19 cellular contexts compared by ENCODE assay signal in the genomic region with DNA sequence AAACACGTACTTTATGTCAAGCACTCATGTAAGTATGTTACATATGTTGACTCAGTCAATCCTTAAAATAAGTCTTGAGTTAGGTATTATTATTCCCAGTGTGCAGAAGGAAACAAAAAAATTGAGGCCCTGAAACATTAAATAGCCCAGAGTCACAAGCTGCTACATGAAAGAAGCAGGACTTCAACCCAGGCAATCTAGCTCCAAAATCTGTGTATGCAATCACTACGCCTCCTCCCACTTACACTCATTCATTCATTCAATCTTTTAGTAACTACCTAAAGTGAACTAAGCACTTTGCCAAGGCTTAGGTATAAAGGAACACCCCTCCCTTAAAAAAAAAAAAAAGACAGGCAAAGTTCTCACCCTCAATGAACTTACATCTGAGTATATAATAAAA.
"Had no signal": no experiment of that assay in that cellular context is flagged by ENCODE, and none has a peak within 500 bp of the region (broad histone marks: within the 10 kb centered on the region; RNA-seq: fewer than 3 reads in every experiment).

No MANE protein-coding gene starts in this region.

- H3K27ac Mint-ChIP-seq: activated naive CD4-positive, alpha-beta T cell treated with anti-CD3 and anti-CD28 coated beads for 36 hours; activated naive CD8-positive, alpha-beta T cell treated with anti-CD3 and anti-CD28 coated beads, Interleukin-2, amount 50 U/mL, for 24 hours; mesothelial cell of epicardium; stimulated activated naive B cell treated with anti-CD40 and anti-IgM and Interleukin-4, amounts not matched to agents 10 μg/mL and 1 μg/mL and 100 μg/mL, for 72 hours had no signal

- H3K27me3 ChIP-seq: ascending aorta, cardiac muscle cell, esophagus muscularis mucosa, foreskin keratinocyte, tibial artery, uterus had no signal

- H3K27me3 Mint-ChIP-seq: activated naive CD8-positive, alpha-beta T cell treated with anti-CD3 and anti-CD28 coated beads, Interleukin-2, amount 50 U/mL, for 24 hours; stimulated activated naive B cell treated with anti-CD40 and anti-IgM and Interleukin-4, amounts not matched to agents 10 μg/mL and 1 μg/mL and 100 μg/mL, for 72 hours had no signal

- H3K4me3 Mint-ChIP-seq: activated naive CD4-positive, alpha-beta T cell treated with anti-CD3 and anti-CD28 coated beads for 36 hours; activated naive CD8-positive, alpha-beta T cell treated with anti-CD3 and anti-CD28 coated beads, Interleukin-2, amount 50 U/mL, for 24 hours; mesothelial cell of epicardium; stimulated activated naive B cell treated with anti-CD40 and anti-IgM and Interleukin-4, amounts not matched to agents 10 μg/mL and 1 μg/mL and 100 μg/mL, for 72 hours had no signal

- DNase-seq: activated CD4-positive, alpha-beta T cell treated with anti-CD3 and anti-CD28 coated beads, Interleukin-2, amount 50 U/mL, for 4 hours; activated naive CD4-positive, alpha-beta T cell treated with anti-CD3 and anti-CD28 coated beads for 36 hours; activated naive CD8-positive, alpha-beta T cell treated with anti-CD3 and anti-CD28 coated beads, Interleukin-2, amount 50 U/mL, for 24 hours; activated T-cell treated with anti-CD3 and anti-CD28 coated beads for 4 hours; glutamatergic neuron; hypothalamus; stimulated activated CD4-positive, alpha-beta T cell treated with anti-CD3 and anti-CD28 coated beads, Interleukin-15, amount 100 ng/mL, for 24 hours; stimulated activated CD4-positive, alpha-beta T cell treated with anti-CD3 and anti-CD28 coated beads, Interleukin-4, amount 100 ng/mL, for 1 hour; stimulated activated naive B cell treated with anti-CD40 and anti-IgM and Interleukin-4, amounts not matched to agents 10 μg/mL and 1 μg/mL and 100 μg/mL, for 72 hours; T-helper 9 cell; tibial artery; uterus had no signal

- H3K27ac ChIP-seq: ascending aorta, cardiac muscle cell, esophagus muscularis mucosa, foreskin keratinocyte, parathyroid adenoma, tibial artery, uterus had no signal

- ATAC-seq: activated CD4-positive, CD25-positive, alpha-beta regulatory T cell treated with anti-CD3 and anti-CD28 coated beads, Interleukin-2, amount 50 U/mL, for 24 hours; activated naive CD8-positive, alpha-beta T cell treated with anti-CD3 and anti-CD28 coated beads, Interleukin-2, amount 50 U/mL, for 24 hours; stimulated activated naive B cell treated with anti-CD40 and anti-IgM and Interleukin-4, amounts not matched to agents 10 μg/mL and 1 μg/mL and 100 μg/mL, for 72 hours had no signal

- H3K9me3 ChIP-seq: ascending aorta, esophagus muscularis mucosa, tibial artery, uterus had no signal

- H3K4me3 ChIP-seq: ascending aorta, cardiac muscle cell, esophagus muscularis mucosa, tibial artery, uterus had no signal

- H3K36me3 ChIP-seq: ascending aorta, cardiac muscle cell, esophagus muscularis mucosa, tibial artery, uterus had no signal

- H3K9ac ChIP-seq: parathyroid adenoma had no signal

- H3K4me1 ChIP-seq: ascending aorta, uterus had no signal

- H2AFZ ChIP-seq: parathyroid adenoma had no signal

- H3K9me3 Mint-ChIP-seq: activated naive CD4-positive, alpha-beta T cell treated with anti-CD3 and anti-CD28 coated beads for 36 hours; activated naive CD8-positive, alpha-beta T cell treated with anti-CD3 and anti-CD28 coated beads, Interleukin-2, amount 50 U/mL, for 24 hours; stimulated activated naive B cell treated with anti-CD40 and anti-IgM and Interleukin-4, amounts not matched to agents 10 μg/mL and 1 μg/mL and 100 μg/mL, for 72 hours had no signal
